Comparison of ENCODE assay signal across 2 cellular contexts in genomic region chr12:71124833-71125460, GRCh38.
TF ChIP-seq lines count a peak whose summit lies in the region.

No MANE protein-coding gene starts in this region.

TF ChIP-seq in SK-N-SH, 30 proteins besides CTCF, POLR2A, EP300 and RAD21 (continued from another document):
- no peak for TF ChIP-seq USF2 (IDR thresholded peaks at IDR 0.05; ENCODE audit: borderline replicate concordance, low read depth, low read length)
- no peak for TF ChIP-seq USF1 (IDR thresholded peaks at IDR 0.05; ENCODE audit: borderline replicate concordance, low read depth)
- no peak for TF ChIP-seq SMC3 (IDR thresholded peaks at IDR 0.05; ENCODE audit: low read depth, low read length)
- no peak for TF ChIP-seq MAX (IDR thresholded peaks at IDR 0.05; ENCODE audit: low read depth)
- TF ChIP-seq GATA2 (CRISPR knock-in tag; IDR thresholded peaks at IDR 0.05), result no peak
- no peak for TF ChIP-seq FOSL2 (IDR thresholded peaks at IDR 0.05; ENCODE audit: borderline replicate concordance, low read depth)
- TF ChIP-seq JUND (IDR thresholded peaks at IDR 0.05), result no peak
- no peak for TF ChIP-seq ZBTB33 (IDR thresholded peaks at IDR 0.05; ENCODE audit: borderline replicate concordance, low read depth)

TF ChIP-seq in SK-N-SH treated with all-trans-retinoic acid at 6 μM for 48 hours, 23 proteins besides CTCF, POLR2A, EP300 and RAD21 (continued from another document):
- no peak for TF ChIP-seq PATZ1 (CRISPR knock-in tag; IDR thresholded peaks at IDR 0.05; ENCODE audit: borderline replicate concordance)
TF ChIP-seq in SK-N-SH treated with all-trans-retinoic acid at 6 μM for 48 hours: peak in this region for 0.
